9 cellular contexts compared by ENCODE assay signal in genomic region chr15:67903708-67904107, GRCh38.
"Had no signal": no experiment of that assay in that cellular context is flagged by ENCODE, and none has a peak within 500 bp of the region (broad histone marks: within the 10 kb centered on the region; RNA-seq: fewer than 3 reads in every experiment).

No MANE protein-coding gene starts in this region.

- ATAC-seq: GM23338 had no signal

- H3K27ac Mint-ChIP-seq: GM23338, H9 had no signal

- H3K27ac ChIP-seq: HL-60, KMS-11 had no signal

- H3K4me3 ChIP-seq: GM23338 had no signal

- DNase-seq: H9, HCEC 1CT, IMR-90, KBM-7 had no signal

- H3K4me2 ChIP-seq: KMS-11 had no signal

- H3K4me3 Mint-ChIP-seq: GM23338, H9 had no signal

- FAIRE-seq: H1, H54 had no signal

- H3K9ac ChIP-seq: KMS-11 had no signal
